In the genomic region with DNA sequence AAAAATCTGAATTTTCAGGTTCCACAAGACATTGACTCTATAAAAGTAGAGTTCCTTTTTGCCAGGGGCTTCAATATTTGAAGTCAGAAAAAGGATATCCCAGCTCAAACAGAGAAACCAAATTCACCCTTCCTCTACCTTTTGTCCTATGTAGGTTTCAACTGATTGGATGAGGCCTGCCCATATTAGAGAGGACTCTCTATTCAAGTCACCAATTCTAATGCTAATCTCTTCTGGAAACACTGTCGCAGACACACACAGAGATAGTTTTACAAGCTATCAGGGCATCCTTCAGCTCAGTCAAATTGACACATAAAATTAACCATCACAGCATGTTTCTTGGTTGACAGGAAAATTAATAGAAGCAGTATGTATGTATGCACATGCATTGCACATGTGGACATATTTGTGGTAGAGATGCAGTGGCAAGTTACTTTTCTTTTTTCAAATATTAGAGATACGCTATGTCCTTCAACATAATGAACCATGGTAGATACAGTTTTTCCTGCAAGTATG, we compare ENCODE assay signal across 20 cellular contexts.
"Had no signal": no experiment of that assay in that cellular context is flagged by ENCODE, and none has a peak within 500 bp of the region (broad histone marks: within the 10 kb centered on the region; RNA-seq: fewer than 3 reads in every experiment).

No MANE protein-coding gene starts in this region.

- H3K36me3 Mint-ChIP-seq: IgD-negative memory B cell had no signal

- ATAC-seq: K562 had no signal

- H3K27ac Mint-ChIP-seq: IgD-negative memory B cell had no signal

- DNase-seq: MG63, NCI-H1092, NCI-H1105 treated with DMSO at 0.1 percent for 48 hours, NCI-H1417 treated with DMSO at 0.1 percent for 48 hours, NCI-H146, NCI-H1694 treated with DMSO at 0.1 percent for 48 hours, NCI-H1930, NCI-H2081, NCI-H2107, NCI-H2227 treated with DMSO at 0.1 percent for 48 hours, NCI-H524, NCI-H526 treated with DMSO at 0.1 percent for 48 hours, NCI-H748 treated with DMSO at 0.1 percent for 48 hours, Right ventricle myocardium superior, RPMI8226, SIG-M5 had no signal

- H3K36me3 ChIP-seq: MG63, SJSA1 had no signal

- H3K4me3 ChIP-seq: K562, MG63, SJSA1, SK-N-MC had no signal

- H3K4me3 Mint-ChIP-seq: IgD-negative memory B cell had no signal

- H3K27me3 ChIP-seq: MG63, SJSA1 had no signal

- H3K9me3 Mint-ChIP-seq: IgD-negative memory B cell had no signal
